ENCODE assay signal across 31 cellular contexts in genomic region chr19:31389874-31390273, GRCh38.
"Had no signal": no experiment of that assay in that cellular context is flagged by ENCODE, and none has a peak within 500 bp of the region (broad histone marks: within the 10 kb centered on the region; RNA-seq: fewer than 3 reads in every experiment).

No MANE protein-coding gene starts in this region.

- H3K4me3 ChIP-seq: ascending aorta, cardiac muscle cell had no signal

- H3K27ac ChIP-seq: ascending aorta, cardiac muscle cell, WERI-Rb-1 had no signal

- H3K27me3 ChIP-seq: ascending aorta had no signal

- H3K36me3 ChIP-seq: ascending aorta, cardiac muscle cell, WERI-Rb-1 had no signal

- DNase-seq: activated CD4-positive, alpha-beta memory T cell treated with anti-CD3 and anti-CD28 coated beads, Interleukin-2, amount 10 ng/mL, durations not matched to agents 7 days and 5 days; activated CD4-positive, alpha-beta T cell treated with anti-CD3 and anti-CD28 coated beads for 1 hour; activated CD4-positive, alpha-beta T cell treated with anti-CD3 and anti-CD28 coated beads for 36 hours; activated CD4-positive, alpha-beta T cell treated with anti-CD3 and anti-CD28 coated beads for 48 hours; activated CD4-positive, alpha-beta T cell treated with anti-CD3 and anti-CD28 coated beads, Interleukin-2, amount 10 ng/mL, durations not matched to agents 7 days and 5 days; activated CD4-positive, alpha-beta T cell treated with anti-CD3 and anti-CD28 coated beads, Interleukin-2, amount 50 U/mL, for 48 hours; activated CD4-positive, CD25-positive, alpha-beta regulatory T cell; activated CD8-positive, alpha-beta memory T cell treated with anti-CD3 and anti-CD28 coated beads for 24 hours; activated CD8-positive, alpha-beta memory T cell treated with anti-CD3 and anti-CD28 coated beads, Interleukin-2, amount 10 ng/mL, durations not matched to agents 7 days and 5 days; activated CD8-positive, alpha-beta memory T cell treated with anti-CD3 and anti-CD28 coated beads, Interleukin-2, amount 50 U/mL, for 48 hours; activated CD8-positive, alpha-beta T cell treated with anti-CD3 and anti-CD28 coated beads, Interleukin-2, amount 10 ng/mL, durations not matched to agents 7 days and 5 days; activated effector memory CD4-positive, alpha-beta T cell treated with Interleukin-2 at 50 U/mL for 16 hours; activated gamma-delta T cell; activated naive CD4-positive, alpha-beta T cell treated with anti-CD3 and anti-CD28 coated beads, Interleukin-2, amount 10 ng/mL, durations not matched to agents 7 days and 5 days; activated naive CD4-positive, alpha-beta T cell treated with Interleukin-2 at 50 U/mL for 16 hours; activated naive CD8-positive, alpha-beta T cell treated with anti-CD3 and anti-CD28 coated beads, Interleukin-2, amount 10 ng/mL, durations not matched to agents 7 days and 5 days; activated naive CD8-positive, alpha-beta T cell treated with anti-CD3 and anti-CD28 coated beads, Interleukin-2, amount 50 U/mL, for 24 hours; activated T-cell treated with anti-CD3 and anti-CD28 coated beads, Interleukin-2, amount 50 U/mL, for 24 hours; activated T-cell treated with anti-CD3 and anti-CD28 coated beads, Interleukin-2, amount 50 U/mL, for 48 hours; amygdala; anterior cingulate cortex; caudate nucleus; cerebellar nuclear complex; T-helper 1 cell; T-helper 2 cell; T-helper 9 cell; WERI-Rb-1 had no signal

- ATAC-seq: activated CD4-positive, alpha-beta T cell treated with anti-CD3 and anti-CD28 coated beads for 36 hours; activated CD4-positive, CD25-positive, alpha-beta regulatory T cell treated with anti-CD3 and anti-CD28 coated beads, Interleukin-2, amount 50 U/mL, for 24 hours; activated CD8-positive, alpha-beta memory T cell treated with anti-CD3 and anti-CD28 coated beads, Interleukin-2, amount 10 ng/mL, durations not matched to agents 7 days and 5 days; activated CD8-positive, alpha-beta T cell treated with anti-CD3 and anti-CD28 coated beads, Interleukin-2, amount 10 ng/mL, durations not matched to agents 7 days and 5 days; activated naive CD8-positive, alpha-beta T cell treated with anti-CD3 and anti-CD28 coated beads, Interleukin-2, amount 50 U/mL, for 24 hours; WTC11 had no signal

- H3K9me3 ChIP-seq: ascending aorta had no signal

- H3K4me1 ChIP-seq: ascending aorta had no signal
